Comparison of ENCODE assay signal across 26 cellular contexts in genomic region chr7:91137447-91137846, GRCh38.
DNase-seq lines count a peak whose midpoint lies in the region; ATAC-seq and TF ChIP-seq lines count a peak whose summit lies in the region.
"Had no signal": no experiment of that assay in that cellular context is flagged by ENCODE, and none has a peak within 500 bp of the region (broad histone marks: within the 10 kb centered on the region; RNA-seq: fewer than 3 reads in every experiment).

No MANE protein-coding gene starts in this region.

- H3K4me3 ChIP-seq in cardiac muscle cell: no peak overlapping the region
- H3K4me3 ChIP-seq: GM23338 had no signal

- H3K27me3 ChIP-seq in cardiac muscle cell: no peaks in the 10 kb centered on the region

- intact Hi-C loops in left cardiac atrium (cut with DNase I): no loop called here

- no peak for TF ChIP-seq CTCF in cardiac muscle cell (IDR thresholded peaks at IDR 0.05; ENCODE audit: low read depth, low read length)
- no peak for TF ChIP-seq CTCF in mesothelial cell of epicardium (IDR thresholded peaks at IDR 0.05; ENCODE audit: unreplicated experiment)

- H3K4me1 ChIP-seq in cardiac muscle cell (ENCODE audit: low read depth): peaks cover 7% of the 10 kb centered on the region

- DNase-seq in cardiac muscle cell (ENCODE audit: low read depth in 1 of 2, low spot score in 1 of 2) (peak; percentile 8 to 15), left cardiac atrium (no peak), glomerular visceral epithelial cell (ENCODE audit: extremely low spot score) (peak; percentile 4), NOMO-1 (lab: John Stamatoyannopoulos, UW; ENCODE audit: unreplicated experiment in 2 of 2) (no peak), COLO668 (lab: John Stamatoyannopoulos, UW; ENCODE audit: unreplicated experiment) (no peak), mesothelial cell of epicardium (ENCODE audit: low spot score in 2 of 2, unreplicated experiment in 2 of 2) (no peak)
- DNase-seq: activated CD4-positive, alpha-beta T cell treated with anti-CD3 and anti-CD28 coated beads, Interleukin-2, amount 50 U/mL, for 4 hours; activated CD4-positive, CD25-positive, alpha-beta regulatory T cell; activated CD8-positive, alpha-beta memory T cell treated with anti-CD3 and anti-CD28 coated beads, Interleukin-2, amount 50 U/mL, for 4 hours; aorta; caudate nucleus; CD8-positive, alpha-beta T cell; KBM-7; mammary epithelial cell; NCI-H524; nucleus accumbens; SHP77 treated with DMSO at 0.1 percent for 48 hours; SW 1271; T1000; trophoblast cell had no signal

- peak overlapping the region; percentile 3 for H3K27ac ChIP-seq in cardiac muscle cell
- H3K27ac ChIP-seq: 22Rv1 had no signal

- H3K27ac Mint-ChIP-seq in mesothelial cell of epicardium: no peak overlapping the region
- H3K27ac Mint-ChIP-seq: activated naive CD8-positive, alpha-beta T cell; CD8-positive, alpha-beta T cell; dendritic cell treated with granulocyte-macrophage colony-stimulating factor and Interleukin-4, amounts not matched to agents 40 ng/mL and 50 ng/mL, for 4 days; GM23338 had no signal

- no peaks in the 10 kb centered on the region for H3K9me3 ChIP-seq in cardiac muscle cell (ENCODE audit: low read depth)

- H3K36me3 Mint-ChIP-seq in mesothelial cell of epicardium: peaks cover 2% of the 10 kb centered on the region
- H3K36me3 Mint-ChIP-seq: activated naive CD8-positive, alpha-beta T cell; CD8-positive, alpha-beta T cell had no signal

- H3K27me3 Mint-ChIP-seq in mesothelial cell of epicardium (ENCODE audit: low read depth): no peaks in the 10 kb centered on the region
- H3K27me3 Mint-ChIP-seq: activated naive CD8-positive, alpha-beta T cell; dendritic cell treated with granulocyte-macrophage colony-stimulating factor and Interleukin-4, amounts not matched to agents 40 ng/mL and 50 ng/mL, for 4 days had no signal

- H3K9me3 Mint-ChIP-seq in mesothelial cell of epicardium: no peaks in the 10 kb centered on the region
- H3K9me3 Mint-ChIP-seq: CD8-positive, alpha-beta T cell; GM23338 had no signal

- H3K4me3 Mint-ChIP-seq in mesothelial cell of epicardium: no peak overlapping the region
- H3K4me3 Mint-ChIP-seq: activated naive CD8-positive, alpha-beta T cell; CD8-positive, alpha-beta T cell; dendritic cell treated with granulocyte-macrophage colony-stimulating factor and Interleukin-4, amounts not matched to agents 40 ng/mL and 50 ng/mL, for 4 days; GM23338 had no signal

- H3K36me3 ChIP-seq in cardiac muscle cell: no peaks in the 10 kb centered on the region

- no peak for ATAC-seq in left cardiac atrium
- ATAC-seq in HG03097 (IDR thresholded peaks at IDR 0.05; ENCODE audit: low FRiP score, unreplicated experiment): peak; percentile 53
- no peak for ATAC-seq in HG03342 (IDR thresholded peaks at IDR 0.05; ENCODE audit: unreplicated experiment)
- ATAC-seq: CD8-positive, alpha-beta T cell; GM23338 had no signal

- peaks cover 2% of the 10 kb centered on the region for H3K4me1 Mint-ChIP-seq in mesothelial cell of epicardium

Comparison
In these comparisons a context has a peak if more than half of its experiments do, and no peak if none do; other contexts are left out.
1. DNase-seq: peak in cardiac muscle cell (2 of 2) and glomerular visceral epithelial cell (single experiment); none in left cardiac atrium (single experiment), NOMO-1 (0 of 2), COLO668 (single experiment) and mesothelial cell of epicardium (0 of 2).